ENCODE assay signal across 19 cellular contexts in genomic region chr14:93748208-93749080, GRCh38. TPM values are rescaled to one million over a fixed set of nuclear protein-coding genes. Genes with fewer than 3 reads are reported as not detected.
DNase-seq lines count a peak whose midpoint lies in the region; ATAC-seq, FAIRE-seq and TF ChIP-seq lines count a peak whose summit lies in the region.
"Had no signal": no experiment of that assay in that cellular context is flagged by ENCODE, and none has a peak within 500 bp of the region (broad histone marks: within the 10 kb centered on the region; RNA-seq: fewer than 3 reads in every experiment).

No MANE protein-coding gene starts in this region.

- TF ChIP-seq EP300 in gastroesophageal sphincter (IDR thresholded peaks at IDR 0.05) (no peak), tibial nerve (IDR thresholded peaks at IDR 0.05) (peak in 1 of 2 donors; percentile 82)

- ATAC-seq in Right ventricle myocardium inferior: peak; percentile 75
- ATAC-seq in gastroesophageal sphincter: no peak
- no peak for ATAC-seq in GM21423 (IDR thresholded peaks at IDR 0.05; ENCODE audit: unreplicated experiment)
- ATAC-seq: effector memory CD8-positive, alpha-beta T cell; left colon; stimulated activated naive B cell treated with anti-CD40 and anti-IgM and Interleukin-4, amounts not matched to agents 10 μg/mL and 1 μg/mL and 100 μg/mL, for 72 hours had no signal

- intact Hi-C loops in Right ventricle myocardium inferior (cut with DNase I) (no loop called here), cardiac septum (cut with DNase I) (no loop called here)

- peak; percentile 70 for DNase-seq in Right ventricle myocardium inferior (ENCODE audit: missing footprints)
- DNase-seq in cardiac septum (ENCODE audit: low spot score): no peak
- no peak for DNase-seq in tibial nerve (ENCODE audit: low spot score in 2 of 2)
- DNase-seq in GM12891 (ENCODE audit: insufficient read length, low spot score): no peak
- DNase-seq in smooth muscle cell (lab: John Stamatoyannopoulos, UW; ENCODE audit: unreplicated experiment): no peak
- DNase-seq: central memory CD4-positive, alpha-beta T cell; effector memory CD8-positive, alpha-beta T cell; HCEC 1CT; Karpas-422; left colon; NCI-H1105; NCI-H774; Peyer's patch; stimulated activated naive B cell treated with anti-CD40 and anti-IgM and Interleukin-4, amounts not matched to agents 10 μg/mL and 1 μg/mL and 100 μg/mL, for 72 hours; uterus had no signal

- no peaks in the 10 kb centered on the region for H3K27me3 ChIP-seq in gastroesophageal sphincter
- H3K27me3 ChIP-seq in tibial nerve: no peaks in the 10 kb centered on the region
- no peaks in the 10 kb centered on the region for H3K27me3 ChIP-seq in smooth muscle cell (ENCODE audit: low read depth)
- H3K27me3 ChIP-seq: Peyer's patch, uterus had no signal

- H3K4me3 ChIP-seq in gastroesophageal sphincter (no peak overlapping the region), mesodermal cell (ENCODE audit: extremely low read depth, insufficient read depth, low read length, poor library complexity, severe bottlenecking) (no peak overlapping the region), tibial nerve (peak overlapping the region in 1 of 4 donors; percentile 5), smooth muscle cell (no peak overlapping the region)
- H3K4me3 ChIP-seq: Peyer's patch, uterus had no signal

- peaks cover 0 to 28% (median 6%) of the 10 kb centered on the region in 3 donors for H3K4me1 ChIP-seq in gastroesophageal sphincter
- peaks cover 12% of the 10 kb centered on the region for H3K4me1 ChIP-seq in mesodermal cell (ENCODE audit: control insufficient read depth, insufficient read depth, low read length, poor library complexity, severe bottlenecking)
- H3K4me1 ChIP-seq in tibial nerve: peaks cover 0 to 90% (median 64%) of the 10 kb centered on the region in 4 donors
- peaks cover 33% of the 10 kb centered on the region for H3K4me1 ChIP-seq in smooth muscle cell (ENCODE audit: low read depth)
- H3K4me1 ChIP-seq: uterus had no signal

- 62 to 71% methylated on average over 7 to 9 of the region's 25 CpGs for WGBS in gastroesophageal sphincter (ENCODE audit: low coverage in 1 of 2), 2 donors
- 83 to 86% methylated on average over 22 to 24 of the region's 25 CpGs for WGBS in mesodermal cell (ENCODE audit: insufficient coverage in 2 of 2), 2 experiments
- 37 to 50% methylated on average over 22 to 25 of the region's 25 CpGs for WGBS in tibial nerve, 2 donors
- WGBS in smooth muscle cell (ENCODE audit: low lambda C conversion rate): 77% methylated on average over 25 of the region's 25 CpGs

- FAIRE-seq in GM12891 (lab: Jason Lieb, UNC): no peak
- FAIRE-seq: A204.1 had no signal

- TF ChIP-seq CTCF in gastroesophageal sphincter (IDR thresholded peaks at IDR 0.05) (no peak), tibial nerve (IDR thresholded peaks at IDR 0.05) (no peak), smooth muscle cell (IDR thresholded peaks at IDR 0.05; ENCODE audit: borderline replicate concordance, insufficient read depth, poor library complexity, severe bottlenecking) (no peak)

- H3K27ac ChIP-seq in gastroesophageal sphincter: peak overlapping the region in 3 of 4 donors; percentile 15 to 75 (median 45)
- H3K27ac ChIP-seq in mesodermal cell (ENCODE audit: low read depth, low read length, severe bottlenecking): peak overlapping the region; percentile 49
- peak overlapping the region; percentile 57 to 92 (median 72) for H3K27ac ChIP-seq in tibial nerve
- H3K27ac ChIP-seq in smooth muscle cell (ENCODE audit: low read depth): no peak overlapping the region
- H3K27ac ChIP-seq: Peyer's patch, uterus had no signal

- no peaks in the 10 kb centered on the region for H4K20me1 ChIP-seq in smooth muscle cell (ENCODE audit: low read depth)

- H2AFZ ChIP-seq in smooth muscle cell (ENCODE audit: low read depth): no peak overlapping the region

- H3K36me3 ChIP-seq in gastroesophageal sphincter: peaks cover 0 to 11% of the 10 kb centered on the region in 2 donors
- H3K36me3 ChIP-seq in mesodermal cell (ENCODE audit: control insufficient read depth, insufficient read depth, low read length): no peaks in the 10 kb centered on the region
- no peaks in the 10 kb centered on the region for H3K36me3 ChIP-seq in tibial nerve
- H3K36me3 ChIP-seq in smooth muscle cell (ENCODE audit: low read depth): no peaks in the 10 kb centered on the region
- H3K36me3 ChIP-seq: Peyer's patch, uterus had no signal

- H3K79me2 ChIP-seq in smooth muscle cell (ENCODE audit: low read depth): no peaks in the 10 kb centered on the region

- TF ChIP-seq POLR2A in gastroesophageal sphincter (IDR thresholded peaks at IDR 0.05) (no peak), tibial nerve (IDR thresholded peaks at IDR 0.05) (no peak), GM12891 (IDR thresholded peaks at IDR 0.05; ENCODE audit: low read depth, low read length) (no peak)

- H3F3A ChIP-seq in smooth muscle cell (ENCODE audit: low read depth): no peaks in the 10 kb centered on the region

- no peak overlapping the region for H3K4me2 ChIP-seq in smooth muscle cell

- no peaks in the 10 kb centered on the region for H3K9me3 ChIP-seq in gastroesophageal sphincter
- H3K9me3 ChIP-seq in mesodermal cell (ENCODE audit: control insufficient read depth, low read length): no peaks in the 10 kb centered on the region
- no peaks in the 10 kb centered on the region for H3K9me3 ChIP-seq in tibial nerve
- no peaks in the 10 kb centered on the region for H3K9me3 ChIP-seq in smooth muscle cell (replicated peaks; ENCODE audit: low read depth)
- H3K9me3 ChIP-seq: Peyer's patch, uterus had no signal

- no peak overlapping the region for H3K9ac ChIP-seq in smooth muscle cell (ENCODE audit: low read depth)

TF ChIP-seq in GM12891, 5 proteins besides CTCF, POLR2A, EP300 and RAD21:
- no peak for TF ChIP-seq SPI1 (IDR thresholded peaks at IDR 0.05; ENCODE audit: low read depth, low read length)
- TF ChIP-seq POU2F2 (IDR thresholded peaks at IDR 0.05; ENCODE audit: low read depth, low read length): no peak
- no peak for TF ChIP-seq POLR2AphosphoS5 (IDR thresholded peaks at IDR 0.05; ENCODE audit: low read depth, low read length)
- TF ChIP-seq TAF1 (IDR thresholded peaks at IDR 0.05; ENCODE audit: low read depth, low read length): no peak
- TF ChIP-seq PAX5 (IDR thresholded peaks at IDR 0.05; ENCODE audit: insufficient read depth, low read length, severe bottlenecking): no peak

RNA-seq across cellular contexts. Expression of gene PRIMA1, which starts 39.8 kb away (rescaled TPM):
- total RNA-seq in Right ventricle myocardium inferior (10.3 TPM), cardiac septum (2.3 TPM), gastroesophageal sphincter (10 to 100 TPM; 14.0 to 28.8 (median 16.4) TPM), tibial nerve (10 to 100 TPM; 21.1 to 46.8 (median 35.3) TPM), smooth muscle cell (0.18 TPM in 1 of 2 replicates, not detected in the other)
- 0.92 TPM for polyA plus RNA-seq in mesodermal cell (2013, experiment 1 of 2)
- polyA plus RNA-seq in mesodermal cell (2013, experiment 2 of 2): 0.61 TPM
- polyA plus RNA-seq in GM12891 (2012; ENCODE audit: low read depth, missing spikeins): not detected
- not detected in 2 replicates for polyA plus RNA-seq in smooth muscle cell
